Comparison of ENCODE assay signal across 1 cellular context in genomic region chr6:41545703-41546474, GRCh38.
TF ChIP-seq lines count a peak whose summit lies in the region.

FOXP4 (plus strand) TSS chr6:41546381; CDS start chr6:41565761, 19,380 bp downstream.

TF ChIP-seq in K562, 482 proteins besides CTCF, POLR2A, EP300 and RAD21 (continued from another document and continues in another):
- TF ChIP-seq, protein P1, sequence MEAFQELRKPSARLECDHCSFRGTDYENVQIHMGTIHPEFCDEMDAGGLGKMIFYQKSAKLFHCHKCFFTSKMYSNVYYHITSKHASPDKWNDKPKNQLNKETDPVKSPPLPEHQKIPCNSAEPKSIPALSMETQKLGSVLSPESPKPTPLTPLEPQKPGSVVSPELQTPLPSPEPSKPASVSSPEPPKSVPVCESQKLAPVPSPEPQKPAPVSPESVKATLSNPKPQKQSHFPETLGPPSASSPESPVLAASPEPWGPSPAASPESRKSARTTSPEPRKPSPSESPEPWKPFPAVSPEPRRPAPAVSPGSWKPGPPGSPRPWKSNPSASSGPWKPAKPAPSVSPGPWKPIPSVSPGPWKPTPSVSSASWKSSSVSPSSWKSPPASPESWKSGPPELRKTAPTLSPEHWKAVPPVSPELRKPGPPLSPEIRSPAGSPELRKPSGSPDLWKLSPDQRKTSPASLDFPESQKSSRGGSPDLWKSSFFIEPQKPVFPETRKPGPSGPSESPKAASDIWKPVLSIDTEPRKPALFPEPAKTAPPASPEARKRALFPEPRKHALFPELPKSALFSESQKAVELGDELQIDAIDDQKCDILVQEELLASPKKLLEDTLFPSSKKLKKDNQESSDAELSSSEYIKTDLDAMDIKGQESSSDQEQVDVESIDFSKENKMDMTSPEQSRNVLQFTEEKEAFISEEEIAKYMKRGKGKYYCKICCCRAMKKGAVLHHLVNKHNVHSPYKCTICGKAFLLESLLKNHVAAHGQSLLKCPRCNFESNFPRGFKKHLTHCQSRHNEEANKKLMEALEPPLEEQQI (IDR thresholded peaks at IDR 0.05), result no peak
- TF ChIP-seq SIN3A (IDR thresholded peaks at IDR 0.05; ENCODE audit: borderline replicate concordance in 2 of 2, control insufficient read depth in 1 of 2, low read depth in 2 of 2, low read length in 2 of 2), result peak in 1 of 2 experiments; percentile 79; a peak in 1 of 4 replicates
- TF ChIP-seq TRIM24 (IDR thresholded peaks at IDR 0.05), result peak in 1 of 2 experiments; percentile 68; a peak in 2 of 4 replicates
- no peak for TF ChIP-seq RERE (CRISPR knock-in tag; IDR thresholded peaks at IDR 0.05; ENCODE audit: borderline replicate concordance)
- TF ChIP-seq FOS (IDR thresholded peaks at IDR 0.05; ENCODE audit: extremely low read depth, insufficient read length), result no peak
- TF ChIP-seq TRIM28 (IDR thresholded peaks at IDR 0.05), result peak; percentile 68; the same call in 1 of the 2 replicates
- TF ChIP-seq ZBTB33 (CRISPR knock-in tag; IDR thresholded peaks at IDR 0.05), result 0 out of 2 replicates have a peak, but pooled peaks have one; percentile 31
- TF ChIP-seq RB1 (IDR thresholded peaks at IDR 0.05; ENCODE audit: low read depth), result peak; percentile 27; the same call in 1 of the 2 replicates
- no peak for TF ChIP-seq ID3 (CRISPR knock-in tag; IDR thresholded peaks at IDR 0.05)
- TF ChIP-seq ID3 (tag; IDR thresholded peaks at IDR 0.05), result peak; percentile 46; the same call in 1 of the 2 replicates
- TF ChIP-seq CTBP1 (IDR thresholded peaks at IDR 0.05; ENCODE audit: borderline replicate concordance), result peak; percentile 70; the same call in 1 of the 2 replicates
- TF ChIP-seq CBX5 (IDR thresholded peaks at IDR 0.05; ENCODE audit: borderline replicate concordance, low read depth), result 0 out of 2 replicates have a peak, but pooled peaks have one; percentile 10
- TF ChIP-seq SREBF2 (CRISPR knock-in tag; IDR thresholded peaks at IDR 0.05), result 0 out of 2 replicates have a peak, but pooled peaks have one; percentile 58
- TF ChIP-seq KDM4B (IDR thresholded peaks at IDR 0.05; ENCODE audit: borderline replicate concordance in 2 of 2, low read depth in 1 of 2), result no peak
- TF ChIP-seq FOXP4 (CRISPR knock-in tag; IDR thresholded peaks at IDR 0.05; ENCODE audit: borderline replicate concordance), result 0 out of 2 replicates have a peak, but pooled peaks have one; percentile 83
- TF ChIP-seq ARNT (IDR thresholded peaks at IDR 0.05), result peak; percentile 83 to 96; a peak in 3 of 4 replicates
- TF ChIP-seq ZNF778 (CRISPR knock-in tag; IDR thresholded peaks at IDR 0.05), result no peak
- no peak for TF ChIP-seq NFIX (CRISPR knock-in tag; IDR thresholded peaks at IDR 0.05; ENCODE audit: low read depth)
- TF ChIP-seq NFATC3 (IDR thresholded peaks at IDR 0.05), result peak; percentile 56; the same call in 1 of the 2 replicates
- TF ChIP-seq OTX1 (CRISPR knock-in tag; IDR thresholded peaks at IDR 0.05), result 0 out of 2 replicates have a peak, but pooled peaks have one; percentile 47
- TF ChIP-seq HMG20A (CRISPR knock-in tag; conservative IDR thresholded peaks at IDR 0.05), result no peak
- TF ChIP-seq, protein P2, sequence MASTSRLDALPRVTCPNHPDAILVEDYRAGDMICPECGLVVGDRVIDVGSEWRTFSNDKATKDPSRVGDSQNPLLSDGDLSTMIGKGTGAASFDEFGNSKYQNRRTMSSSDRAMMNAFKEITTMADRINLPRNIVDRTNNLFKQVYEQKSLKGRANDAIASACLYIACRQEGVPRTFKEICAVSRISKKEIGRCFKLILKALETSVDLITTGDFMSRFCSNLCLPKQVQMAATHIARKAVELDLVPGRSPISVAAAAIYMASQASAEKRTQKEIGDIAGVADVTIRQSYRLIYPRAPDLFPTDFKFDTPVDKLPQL (IDR thresholded peaks at IDR 0.05; ENCODE audit: extremely low read depth, insufficient read length), result peak; percentile 44
- TF ChIP-seq DEAF1 (CRISPR knock-in tag; IDR thresholded peaks at IDR 0.05), result no peak
- no peak for TF ChIP-seq ZNF507 (tag; conservative IDR thresholded peaks at IDR 0.05)
- TF ChIP-seq ZEB2 (IDR thresholded peaks at IDR 0.05), result 0 out of 2 replicates have a peak, but pooled peaks have one; percentile 24
- TF ChIP-seq HEY1 (CRISPR knock-in tag; IDR thresholded peaks at IDR 0.05; ENCODE audit: borderline replicate concordance), result no peak
- no peak for TF ChIP-seq MYNN (IDR thresholded peaks at IDR 0.05)
- TF ChIP-seq MYNN (CRISPR knock-in tag; IDR thresholded peaks at IDR 0.05), result no peak
- TF ChIP-seq SLC30A9 (CRISPR knock-in tag; IDR thresholded peaks at IDR 0.05), result no peak
- 0 out of 2 replicates have a peak, but pooled peaks have one; percentile 42 for TF ChIP-seq LARP7 (IDR thresholded peaks at IDR 0.05)
- 0 out of 2 replicates have a peak, but pooled peaks have one; percentile 34 for TF ChIP-seq ZNF609 (CRISPR knock-in tag; IDR thresholded peaks at IDR 0.05; ENCODE audit: borderline replicate concordance)
- no peak for TF ChIP-seq ZKSCAN3 (CRISPR knock-in tag; IDR thresholded peaks at IDR 0.05)
- TF ChIP-seq ZNF76 (CRISPR knock-in tag; IDR thresholded peaks at IDR 0.05; ENCODE audit: borderline replicate concordance), result no peak
- TF ChIP-seq SMARCA5 (IDR thresholded peaks at IDR 0.05), result no peak
- peak; percentile 53 for TF ChIP-seq TBP (optimal IDR thresholded peaks at IDR 0.05; ENCODE audit: low read depth, low read length)
- TF ChIP-seq MYBL2 (IDR thresholded peaks at IDR 0.05; ENCODE audit: low read depth), result no peak
- no peak for TF ChIP-seq MYBL2 (CRISPR knock-in tag; IDR thresholded peaks at IDR 0.05; ENCODE audit: borderline replicate concordance)
- TF ChIP-seq ZKSCAN8 (CRISPR knock-in tag; IDR thresholded peaks at IDR 0.05), result no peak
- TF ChIP-seq E2F3 (CRISPR knock-in tag; IDR thresholded peaks at IDR 0.05), result 0 out of 2 replicates have a peak, but pooled peaks have one; percentile 45
- TF ChIP-seq DDX20 (tag; IDR thresholded peaks at IDR 0.05; ENCODE audit: low read depth), result no peak
- peak; percentile 81 for TF ChIP-seq POLR2G (IDR thresholded peaks at IDR 0.05; ENCODE audit: low read depth, low read length)
- TF ChIP-seq ZFP36 (IDR thresholded peaks at IDR 0.05; ENCODE audit: low read depth, low read length, partially characterized antibody), result no peak
- peak; percentile 98 for TF ChIP-seq HDAC2 (IDR thresholded peaks at IDR 0.05)
